2 cellular contexts compared by ENCODE assay signal in genomic region chr2:136680079-136680478, GRCh38.
DNase-seq lines count a peak whose midpoint lies in the region; ATAC-seq, FAIRE-seq and TF ChIP-seq lines count a peak whose summit lies in the region.
"Not testable (repeated sequence)": the region's sequence is repeated elsewhere in the genome, so short reads cannot be mapped to it uniquely, and the experiment has no call there.

No MANE protein-coding gene starts in this region.

- not testable (repeated sequence) for H3K79me2 ChIP-seq in K562 (ENCODE audit: control insufficient read depth, insufficient read depth, low read length); HepG2 (ENCODE audit: insufficient read depth, low read length)

- not testable (repeated sequence) for H3K27ac ChIP-seq in K562 (ENCODE audit: extremely low read depth, low read depth, low read length); HepG2 (ENCODE audit: extremely low read length, insufficient read depth, low read length)

- not testable (repeated sequence) for H3K4me3 ChIP-seq in K562; HepG2 (replicated peaks in 1 of 3; ENCODE audit: insufficient read depth in 1 of 3, low read depth in 2 of 3, low read length in 3 of 3)

- not testable (repeated sequence) for TF ChIP-seq CTCF in K562 (IDR thresholded peaks at IDR 0.05 in 2 of 3, conservative IDR thresholded peaks at IDR 0.05 in 1 of 3; ENCODE audit: insufficient read depth in 2 of 3, low read depth in 1 of 3, low read length in 3 of 3); HepG2 (CRISPR knock-in tag; IDR thresholded peaks at IDR 0.05)

- not testable (repeated sequence) for H3K9me1 ChIP-seq in K562 (ENCODE audit: control insufficient read depth, insufficient read depth, low read length)

- in situ Hi-C loops in K562 (cut with MboI); HepG2 (cut with HindIII; ENCODE audit: extremely low pct_ligation_motif_present, low pct_unique_long_range_greater_than_20kb): not testable (repeated sequence)

- BruUV-seq in K562 (replicated peaks; lab: Mats Ljungman, UMichigan); HepG2 (replicated peaks; lab: Mats Ljungman, UMichigan): not testable (repeated sequence)

- ATAC-seq in K562, HepG2: not testable (repeated sequence)

- TF ChIP-seq RAD21 in K562 (CRISPR knock-in tag; conservative IDR thresholded peaks at IDR 0.05 in 1 of 2, IDR thresholded peaks at IDR 0.05 in 1 of 2); HepG2 (CRISPR knock-in tag; IDR thresholded peaks at IDR 0.05): not testable (repeated sequence)

- WGBS in K562 (ENCODE audit: insufficient coverage, low coverage, missing lambda C conversion rate) = 0% methylated on average over 1 of the region's 1 CpG
- WGBS in HepG2 (ENCODE audit: low lambda C conversion rate) = 0% methylated on average over 1 of the region's 1 CpG

- CTCF ChIA-PET in K562 (lab: Yijun Ruan, JAX; ENCODE audit: low intra/inter-chr PET ratio); HepG2 (lab: Yijun Ruan, JAX; ENCODE audit: low intra/inter-chr PET ratio, low total read pairs): not testable (repeated sequence)

- DNase-seq in K562 (ENCODE audit: extremely low read depth in 1 of 4, low spot score in 3 of 4); HepG2 (ENCODE audit: low spot score): not testable (repeated sequence)

- not testable (repeated sequence) for H3K9me3 ChIP-seq in K562 (replicated peaks; ENCODE audit: control insufficient read depth, insufficient read depth, low read depth, low read length); HepG2 (ENCODE audit: low read length)

- not testable (repeated sequence) for FAIRE-seq in K562 (lab: Jason Lieb, UNC); HepG2 (lab: Jason Lieb, UNC)

- intact Hi-C loops in K562 (cut with micrococcal nuclease); HepG2 (cut with micrococcal nuclease; ENCODE audit: unreplicated experiment): not testable (repeated sequence)

- H3K4me2 ChIP-seq in K562 (ENCODE audit: insufficient read depth, low read length); HepG2 (ENCODE audit: low read depth, low read length): not testable (repeated sequence)

- H3K27me3 ChIP-seq in K562 (ENCODE audit: control insufficient read depth in 2 of 2, insufficient read depth in 2 of 2, low read length in 2 of 2); HepG2 (ENCODE audit: control insufficient read depth in 1 of 2, insufficient read depth in 2 of 2, low read length in 2 of 2): not testable (repeated sequence)

- POLR2A ChIA-PET in K562 (lab: Yijun Ruan, JAX); HepG2 (lab: Yijun Ruan, JAX): not testable (repeated sequence)

- not testable (repeated sequence) for H3K9ac ChIP-seq in K562 (ENCODE audit: insufficient read depth in 1 of 2, low read depth in 2 of 2, low read length in 2 of 2); HepG2 (ENCODE audit: insufficient read depth, low read depth, low read length)

- H4K20me1 ChIP-seq in K562 (replicated peaks; ENCODE audit: control insufficient read depth, insufficient read depth, low read length); HepG2 (ENCODE audit: insufficient read depth, low read length): not testable (repeated sequence)

- not testable (repeated sequence) for TF ChIP-seq EP300 in K562 (IDR thresholded peaks at IDR 0.05; ENCODE audit: low read length); HepG2 (IDR thresholded peaks at IDR 0.05; ENCODE audit: low read depth in 2 of 2, low read length in 2 of 2); HepG2 (CRISPR knock-in tag; IDR thresholded peaks at IDR 0.05; ENCODE audit: borderline replicate concordance)

- H2AFZ ChIP-seq in K562 (ENCODE audit: low read depth, low read length); HepG2 (ENCODE audit: low read length): not testable (repeated sequence)

- not testable (repeated sequence) for H3K4me1 ChIP-seq in K562 (replicated peaks in 1 of 2; ENCODE audit: control insufficient read depth in 2 of 2, insufficient read depth in 2 of 2, low read length in 2 of 2); HepG2 (ENCODE audit: insufficient read depth, low read length)

- not testable (repeated sequence) for H3K36me3 ChIP-seq in K562 (ENCODE audit: control insufficient read depth, insufficient read depth, low read length); HepG2 (replicated peaks in 1 of 2; ENCODE audit: control insufficient read depth in 1 of 2, insufficient read depth in 2 of 2, low read length in 2 of 2)

- not testable (repeated sequence) for TF ChIP-seq POLR2A in K562 (conservative IDR thresholded peaks at IDR 0.05); HepG2 (IDR thresholded peaks at IDR 0.05; ENCODE audit: insufficient read depth in 1 of 2, low read depth in 2 of 2, low read length in 2 of 2)

TF ChIP-seq in K562, 482 proteins besides CTCF, POLR2A, EP300 and RAD21:
- TF ChIP-seq TFE3 (CRISPR knock-in tag; IDR thresholded peaks at IDR 0.05) = peak; percentile 61

TF ChIP-seq in HepG2, 621 proteins besides CTCF, POLR2A, EP300 and RAD21:
- peak; percentile 55; the same call in 1 of the 2 replicates for TF ChIP-seq RAD51 (IDR thresholded peaks at IDR 0.05; ENCODE audit: borderline replicate concordance)
TF ChIP-seq in HepG2: peak in this region for 1; not testable (repeated sequence) for 620.
